Comparison of ENCODE assay signal across 9 cellular contexts in genomic region chr12:48286665-48287064, GRCh38.
DNase-seq lines count a peak whose midpoint lies in the region; ATAC-seq and TF ChIP-seq lines count a peak whose summit lies in the region.
"Had no signal": no experiment of that assay in that cellular context is flagged by ENCODE, and none has a peak within 500 bp of the region (broad histone marks: within the 10 kb centered on the region; RNA-seq: fewer than 3 reads in every experiment).

No MANE protein-coding gene starts in this region.

- no peak overlapping the region for H3K4me3 Mint-ChIP-seq in activated CD4-positive, alpha-beta T cell treated with anti-CD3 and anti-CD28 coated beads for 36 hours
- H3K4me3 Mint-ChIP-seq in endodermal cell (no peak overlapping the region), Calu3 (ENCODE audit: low read depth, unreplicated experiment) (no peak overlapping the region)

- no peak overlapping the region for H2AK5ac ChIP-seq in trophoblast cell (ENCODE audit: low read length)

- peak overlapping the region; percentile 23 for H2BK12ac ChIP-seq in trophoblast cell (ENCODE audit: low read length)

- H3K36me3 Mint-ChIP-seq in activated CD4-positive, alpha-beta T cell treated with anti-CD3 and anti-CD28 coated beads for 36 hours (ENCODE audit: low read depth), result no peaks in the 10 kb centered on the region
- no peaks in the 10 kb centered on the region for H3K36me3 Mint-ChIP-seq in endodermal cell (ENCODE audit: low read depth)
- H3K36me3 Mint-ChIP-seq in Calu3 (ENCODE audit: insufficient read depth, unreplicated experiment), result no peaks in the 10 kb centered on the region
- H3K36me3 Mint-ChIP-seq: activated naive CD8-positive, alpha-beta T cell had no signal

- H2BK120ac ChIP-seq in trophoblast cell (ENCODE audit: insufficient read depth, low read length, poor library complexity), result no peak overlapping the region

- no peak overlapping the region for H3K27ac Mint-ChIP-seq in activated CD4-positive, alpha-beta T cell treated with anti-CD3 and anti-CD28 coated beads for 36 hours
- H3K27ac Mint-ChIP-seq in endodermal cell (no peak overlapping the region), Calu3 (ENCODE audit: unreplicated experiment) (no peak overlapping the region)
- H3K27ac Mint-ChIP-seq: activated naive CD8-positive, alpha-beta T cell had no signal

- no TSS peak for BruUV-seq in Calu3 (replicated peaks; lab: Mats Ljungman, UMichigan)

- no peak overlapping the region for H3K14ac ChIP-seq in trophoblast cell (ENCODE audit: low read length)

- ATAC-seq in activated CD4-positive, alpha-beta T cell treated with anti-CD3 and anti-CD28 coated beads for 36 hours, result peak; percentile 49
- ATAC-seq in left colon, result no peak

- no peak overlapping the region for H2AFZ ChIP-seq in trophoblast cell (ENCODE audit: insufficient read depth, low read length, poor library complexity)

- H3K79me1 ChIP-seq in trophoblast cell (ENCODE audit: low read length), result peaks cover 2% of the 10 kb centered on the region

- H3K23ac ChIP-seq in trophoblast cell (ENCODE audit: low read length), result no peak overlapping the region

- intact Hi-C loops in activated CD4-positive, alpha-beta T cell treated with anti-CD3 and anti-CD28 coated beads for 36 hours (cut with DNase I, micrococcal nuclease), result loop anchor here in 1 of 2 experiments (10.0 kb wide), 1 partner anchor 168 kb away; no protein-coding TSS in a partner anchor
- intact Hi-C loops in Calu3 (cut with micrococcal nuclease; ENCODE audit: unreplicated experiment), result no loop called here
- intact Hi-C loops in left colon (cut with DNase I, micrococcal nuclease), result no loop called here

- no peaks in the 10 kb centered on the region for H3K79me2 ChIP-seq in trophoblast cell (ENCODE audit: control insufficient read depth, insufficient read depth, low read length, poor library complexity)

- no peak overlapping the region for H3K4me3 ChIP-seq in endodermal cell (ENCODE audit: low read length)
- H3K4me3 ChIP-seq in trophoblast cell (ENCODE audit: low read depth, low read length), result no peak overlapping the region

- H3K9ac ChIP-seq in endodermal cell (ENCODE audit: extremely low read depth, low read length, poor library complexity, severe bottlenecking) (no peak overlapping the region), trophoblast cell (ENCODE audit: low read length) (no peak overlapping the region)

- H3K9me3 ChIP-seq in endodermal cell (ENCODE audit: control insufficient read depth, low read length) (no peaks in the 10 kb centered on the region), trophoblast cell (ENCODE audit: insufficient read depth, low read depth, low read length) (no peaks in the 10 kb centered on the region)

- CTCF ChIA-PET in activated CD4-positive, alpha-beta T cell treated with anti-CD3 and anti-CD28 coated beads for 36 hours (lab: Charles Lee), result interaction anchor here (0.5 to 1.3 kb wide), 6 partner anchors 12 to 104 kb away, joined by 3 to 4 read pairs (median 3); partner anchors contain the start of gene CCDC184
- CTCF ChIA-PET in Calu3 (lab: Charles Lee), result no interaction called here

- no peak overlapping the region for H4K8ac ChIP-seq in trophoblast cell (ENCODE audit: low read depth, low read length)

- no peak overlapping the region for H2BK5ac ChIP-seq in trophoblast cell (ENCODE audit: low read depth, low read length, poor library complexity)

- H4K91ac ChIP-seq in trophoblast cell (ENCODE audit: low read depth, low read length), result no peak overlapping the region

- H3K27ac ChIP-seq in endodermal cell (ENCODE audit: low read depth, low read length) (no peak overlapping the region), trophoblast cell (ENCODE audit: low read depth, low read length) (peak overlapping the region; percentile 63)

- POLR2A ChIA-PET in activated CD4-positive, alpha-beta T cell treated with anti-CD3 and anti-CD28 coated beads for 36 hours (lab: Charles Lee), result no interaction called here

- no peaks in the 10 kb centered on the region for H3K9me3 Mint-ChIP-seq in activated CD4-positive, alpha-beta T cell treated with anti-CD3 and anti-CD28 coated beads for 36 hours (ENCODE audit: low read depth)
- H3K9me3 Mint-ChIP-seq in endodermal cell (no peaks in the 10 kb centered on the region), Calu3 (ENCODE audit: low read depth, unreplicated experiment) (no peaks in the 10 kb centered on the region)

- peaks cover 60% of the 10 kb centered on the region for H3K27me3 ChIP-seq in endodermal cell (ENCODE audit: control insufficient read depth, insufficient read depth, low read length, poor library complexity, severe bottlenecking)
- H3K27me3 ChIP-seq in trophoblast cell (ENCODE audit: insufficient read depth, low read length), result no peaks in the 10 kb centered on the region

- no peaks in the 10 kb centered on the region for H3K4me1 ChIP-seq in endodermal cell (ENCODE audit: control insufficient read depth, insufficient read depth, low read length)
- H3K4me1 ChIP-seq in trophoblast cell (ENCODE audit: control insufficient read depth in 1 of 2, insufficient read depth in 2 of 2, low read length in 2 of 2), result peaks cover 4 to 6% of the 10 kb centered on the region in 2 experiments

- no peak overlapping the region for H3K4me2 ChIP-seq in trophoblast cell (ENCODE audit: low read length)

- TF ChIP-seq CTCF in endodermal cell (conservative IDR thresholded peaks at IDR 0.05), result peak; percentile 81
- no peak for TF ChIP-seq CTCF in Calu3 (IDR thresholded peaks at IDR 0.05; ENCODE audit: unreplicated experiment)

- peaks cover 12% of the 10 kb centered on the region for H3K4me1 Mint-ChIP-seq in activated CD4-positive, alpha-beta T cell treated with anti-CD3 and anti-CD28 coated beads for 36 hours
- H3K4me1 Mint-ChIP-seq in endodermal cell (no peaks in the 10 kb centered on the region), Calu3 (ENCODE audit: low read depth, unreplicated experiment) (no peaks in the 10 kb centered on the region)

- H3K27me3 Mint-ChIP-seq in activated CD4-positive, alpha-beta T cell treated with anti-CD3 and anti-CD28 coated beads for 36 hours, result no peaks in the 10 kb centered on the region
- peaks cover 68% of the 10 kb centered on the region for H3K27me3 Mint-ChIP-seq in endodermal cell (ENCODE audit: insufficient read depth)
- H3K27me3 Mint-ChIP-seq in Calu3 (ENCODE audit: unreplicated experiment), result no peaks in the 10 kb centered on the region

- H4K12ac ChIP-seq in trophoblast cell (ENCODE audit: low read depth, low read length), result no peak overlapping the region

- H3K4ac ChIP-seq in trophoblast cell (ENCODE audit: low read depth, low read length), result no peak overlapping the region

- no peak overlapping the region for H3K18ac ChIP-seq in trophoblast cell (ENCODE audit: low read length)

- peak; percentile 30 for DNase-seq in activated CD4-positive, alpha-beta T cell treated with anti-CD3 and anti-CD28 coated beads for 36 hours
- no peak for DNase-seq in activated CD4-positive, alpha-beta T cell treated with anti-CD3 and anti-CD28 coated beads for 1 hour
- DNase-seq in NCI-H69 (lab: John Stamatoyannopoulos, UW), result peak; percentile 4
- DNase-seq in endodermal cell, result peak; percentile 80
- peak; percentile 19 to 33 for DNase-seq in trophoblast cell
- no peak for DNase-seq in Calu3
- DNase-seq in effector CD8-positive, alpha-beta T cell (lab: John Stamatoyannopoulos, UW), result no peak
- DNase-seq in left colon, result no peak

- H3K36me3 ChIP-seq in endodermal cell (ENCODE audit: control insufficient read depth, insufficient read depth, low read length) (no peaks in the 10 kb centered on the region), trophoblast cell (ENCODE audit: control insufficient read depth in 1 of 2, insufficient read depth in 2 of 2, low read length in 2 of 2) (no peaks in the 10 kb centered on the region)

- 33% methylated on average over 1 of the region's 3 CpGs; no CpG with 5 or more reads in 1 of the 2 experiments for WGBS in endodermal cell (ENCODE audit: insufficient coverage in 1 of 2, insufficient read length in 1 of 2), 2 experiments
- WGBS in trophoblast cell (ENCODE audit: extremely low coverage, insufficient coverage, insufficient read length), result no CpG with 5 or more reads among the region's 3 CpGs

Comparison
In these comparisons a context has a peak if more than half of its experiments do, and no peak if none do; other contexts are left out.
1. DNase-seq: peak in activated CD4-positive, alpha-beta T cell treated with anti-CD3 and anti-CD28 coated beads for 36 hours (single experiment), NCI-H69 (single experiment), endodermal cell (single experiment) and trophoblast cell (2 of 2); none in activated CD4-positive, alpha-beta T cell treated with anti-CD3 and anti-CD28 coated beads for 1 hour (single experiment), Calu3 (single experiment), effector CD8-positive, alpha-beta T cell (single experiment) and left colon (0 of 2).